Comparison of ENCODE assay signal across 1 cellular context in the genomic region with DNA sequence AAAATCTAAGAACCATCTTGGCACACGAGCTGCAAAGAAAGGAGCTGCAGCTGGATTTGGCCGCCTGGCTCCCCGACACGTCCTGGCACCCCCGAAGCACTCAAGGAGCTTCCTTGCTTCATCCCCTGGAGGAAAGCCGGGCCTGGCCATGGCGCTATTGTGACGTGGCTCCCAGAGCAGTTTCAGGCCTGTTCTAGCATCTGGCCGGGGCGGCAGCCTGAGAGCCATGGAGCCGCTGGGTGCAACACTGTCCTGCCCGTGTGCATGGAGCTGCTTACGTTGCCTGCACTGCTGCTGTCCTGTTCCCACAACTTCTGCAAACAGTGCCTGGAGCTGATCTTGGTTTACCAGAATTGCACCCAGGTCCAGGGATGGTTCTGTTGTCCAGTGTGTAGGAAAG.
TF ChIP-seq lines count a peak whose summit lies in the region.

No MANE protein-coding gene starts in this region.

TF ChIP-seq in GM23338, 12 proteins besides CTCF, POLR2A, EP300 and RAD21 (continued from another document):
- TF ChIP-seq, protein P1, sequence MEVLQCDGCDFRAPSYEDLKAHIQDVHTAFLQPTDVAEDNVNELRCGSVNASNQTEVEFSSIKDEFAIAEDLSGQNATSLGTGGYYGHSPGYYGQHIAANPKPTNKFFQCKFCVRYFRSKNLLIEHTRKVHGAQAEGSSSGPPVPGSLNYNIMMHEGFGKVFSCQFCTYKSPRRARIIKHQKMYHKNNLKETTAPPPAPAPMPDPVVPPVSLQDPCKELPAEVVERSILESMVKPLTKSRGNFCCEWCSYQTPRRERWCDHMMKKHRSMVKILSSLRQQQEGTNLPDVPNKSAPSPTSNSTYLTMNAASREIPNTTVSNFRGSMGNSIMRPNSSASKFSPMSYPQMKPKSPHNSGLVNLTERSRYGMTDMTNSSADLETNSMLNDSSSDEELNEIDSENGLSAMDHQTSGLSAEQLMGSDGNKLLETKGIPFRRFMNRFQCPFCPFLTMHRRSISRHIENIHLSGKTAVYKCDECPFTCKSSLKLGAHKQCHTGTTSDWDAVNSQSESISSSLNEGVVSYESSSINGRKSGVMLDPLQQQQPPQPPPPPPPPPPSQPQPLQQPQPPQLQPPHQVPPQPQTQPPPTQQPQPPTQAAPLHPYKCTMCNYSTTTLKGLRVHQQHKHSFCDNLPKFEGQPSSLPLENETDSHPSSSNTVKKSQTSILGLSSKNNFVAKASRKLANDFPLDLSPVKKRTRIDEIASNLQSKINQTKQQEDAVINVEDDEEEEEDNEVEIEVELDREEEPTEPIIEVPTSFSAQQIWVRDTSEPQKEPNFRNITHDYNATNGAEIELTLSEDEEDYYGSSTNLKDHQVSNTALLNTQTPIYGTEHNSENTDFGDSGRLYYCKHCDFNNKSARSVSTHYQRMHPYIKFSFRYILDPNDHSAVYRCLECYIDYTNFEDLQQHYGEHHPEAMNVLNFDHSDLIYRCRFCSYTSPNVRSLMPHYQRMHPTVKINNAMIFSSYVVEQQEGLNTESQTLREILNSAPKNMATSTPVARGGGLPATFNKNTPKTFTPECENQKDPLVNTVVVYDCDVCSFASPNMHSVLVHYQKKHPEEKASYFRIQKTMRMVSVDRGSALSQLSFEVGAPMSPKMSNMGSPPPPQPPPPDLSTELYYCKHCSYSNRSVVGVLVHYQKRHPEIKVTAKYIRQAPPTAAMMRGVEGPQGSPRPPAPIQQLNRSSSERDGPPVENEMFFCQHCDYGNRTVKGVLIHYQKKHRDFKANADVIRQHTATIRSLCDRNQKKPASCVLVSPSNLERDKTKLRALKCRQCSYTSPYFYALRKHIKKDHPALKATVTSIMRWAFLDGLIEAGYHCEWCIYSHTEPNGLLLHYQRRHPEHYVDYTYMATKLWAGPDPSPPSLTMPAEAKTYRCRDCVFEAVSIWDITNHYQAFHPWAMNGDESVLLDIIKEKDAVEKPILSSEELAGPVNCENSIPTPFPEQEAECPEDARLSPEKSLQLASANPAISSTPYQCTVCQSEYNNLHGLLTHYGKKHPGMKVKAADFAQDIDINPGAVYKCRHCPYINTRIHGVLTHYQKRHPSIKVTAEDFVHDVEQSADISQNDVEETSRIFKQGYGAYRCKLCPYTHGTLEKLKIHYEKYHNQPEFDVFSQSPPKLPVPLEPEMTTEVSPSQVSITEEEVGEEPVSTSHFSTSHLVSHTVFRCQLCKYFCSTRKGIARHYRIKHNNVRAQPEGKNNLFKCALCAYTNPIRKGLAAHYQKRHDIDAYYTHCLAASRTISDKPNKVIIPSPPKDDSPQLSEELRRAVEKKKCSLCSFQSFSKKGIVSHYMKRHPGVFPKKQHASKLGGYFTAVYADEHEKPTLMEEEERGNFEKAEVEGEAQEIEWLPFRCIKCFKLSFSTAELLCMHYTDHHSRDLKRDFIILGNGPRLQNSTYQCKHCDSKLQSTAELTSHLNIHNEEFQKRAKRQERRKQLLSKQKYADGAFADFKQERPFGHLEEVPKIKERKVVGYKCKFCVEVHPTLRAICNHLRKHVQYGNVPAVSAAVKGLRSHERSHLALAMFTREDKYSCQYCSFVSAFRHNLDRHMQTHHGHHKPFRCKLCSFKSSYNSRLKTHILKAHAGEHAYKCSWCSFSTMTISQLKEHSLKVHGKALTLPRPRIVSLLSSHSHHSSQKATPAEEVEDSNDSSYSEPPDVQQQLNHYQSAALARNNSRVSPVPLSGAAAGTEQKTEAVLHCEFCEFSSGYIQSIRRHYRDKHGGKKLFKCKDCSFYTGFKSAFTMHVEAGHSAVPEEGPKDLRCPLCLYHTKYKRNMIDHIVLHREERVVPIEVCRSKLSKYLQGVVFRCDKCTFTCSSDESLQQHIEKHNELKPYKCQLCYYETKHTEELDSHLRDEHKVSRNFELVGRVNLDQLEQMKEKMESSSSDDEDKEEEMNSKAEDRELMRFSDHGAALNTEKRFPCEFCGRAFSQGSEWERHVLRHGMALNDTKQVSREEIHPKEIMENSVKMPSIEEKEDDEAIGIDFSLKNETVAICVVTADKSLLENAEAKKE (CRISPR knock-in tag; IDR thresholded peaks at IDR 0.05), result no peak
- no peak for TF ChIP-seq ZNF331 (CRISPR knock-in tag; IDR thresholded peaks at IDR 0.05; ENCODE audit: low read depth)
- TF ChIP-seq JUNB (IDR thresholded peaks at IDR 0.05; ENCODE audit: unreplicated experiment), result no peak
- TF ChIP-seq, protein P2, sequence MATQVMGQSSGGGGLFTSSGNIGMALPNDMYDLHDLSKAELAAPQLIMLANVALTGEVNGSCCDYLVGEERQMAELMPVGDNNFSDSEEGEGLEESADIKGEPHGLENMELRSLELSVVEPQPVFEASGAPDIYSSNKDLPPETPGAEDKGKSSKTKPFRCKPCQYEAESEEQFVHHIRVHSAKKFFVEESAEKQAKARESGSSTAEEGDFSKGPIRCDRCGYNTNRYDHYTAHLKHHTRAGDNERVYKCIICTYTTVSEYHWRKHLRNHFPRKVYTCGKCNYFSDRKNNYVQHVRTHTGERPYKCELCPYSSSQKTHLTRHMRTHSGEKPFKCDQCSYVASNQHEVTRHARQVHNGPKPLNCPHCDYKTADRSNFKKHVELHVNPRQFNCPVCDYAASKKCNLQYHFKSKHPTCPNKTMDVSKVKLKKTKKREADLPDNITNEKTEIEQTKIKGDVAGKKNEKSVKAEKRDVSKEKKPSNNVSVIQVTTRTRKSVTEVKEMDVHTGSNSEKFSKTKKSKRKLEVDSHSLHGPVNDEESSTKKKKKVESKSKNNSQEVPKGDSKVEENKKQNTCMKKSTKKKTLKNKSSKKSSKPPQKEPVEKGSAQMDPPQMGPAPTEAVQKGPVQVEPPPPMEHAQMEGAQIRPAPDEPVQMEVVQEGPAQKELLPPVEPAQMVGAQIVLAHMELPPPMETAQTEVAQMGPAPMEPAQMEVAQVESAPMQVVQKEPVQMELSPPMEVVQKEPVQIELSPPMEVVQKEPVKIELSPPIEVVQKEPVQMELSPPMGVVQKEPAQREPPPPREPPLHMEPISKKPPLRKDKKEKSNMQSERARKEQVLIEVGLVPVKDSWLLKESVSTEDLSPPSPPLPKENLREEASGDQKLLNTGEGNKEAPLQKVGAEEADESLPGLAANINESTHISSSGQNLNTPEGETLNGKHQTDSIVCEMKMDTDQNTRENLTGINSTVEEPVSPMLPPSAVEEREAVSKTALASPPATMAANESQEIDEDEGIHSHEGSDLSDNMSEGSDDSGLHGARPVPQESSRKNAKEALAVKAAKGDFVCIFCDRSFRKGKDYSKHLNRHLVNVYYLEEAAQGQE (IDR thresholded peaks at IDR 0.05; ENCODE audit: unreplicated experiment), result no peak
TF ChIP-seq in GM23338: peak in this region for 0.
